21 cellular contexts compared by ENCODE assay signal in the genomic region with DNA sequence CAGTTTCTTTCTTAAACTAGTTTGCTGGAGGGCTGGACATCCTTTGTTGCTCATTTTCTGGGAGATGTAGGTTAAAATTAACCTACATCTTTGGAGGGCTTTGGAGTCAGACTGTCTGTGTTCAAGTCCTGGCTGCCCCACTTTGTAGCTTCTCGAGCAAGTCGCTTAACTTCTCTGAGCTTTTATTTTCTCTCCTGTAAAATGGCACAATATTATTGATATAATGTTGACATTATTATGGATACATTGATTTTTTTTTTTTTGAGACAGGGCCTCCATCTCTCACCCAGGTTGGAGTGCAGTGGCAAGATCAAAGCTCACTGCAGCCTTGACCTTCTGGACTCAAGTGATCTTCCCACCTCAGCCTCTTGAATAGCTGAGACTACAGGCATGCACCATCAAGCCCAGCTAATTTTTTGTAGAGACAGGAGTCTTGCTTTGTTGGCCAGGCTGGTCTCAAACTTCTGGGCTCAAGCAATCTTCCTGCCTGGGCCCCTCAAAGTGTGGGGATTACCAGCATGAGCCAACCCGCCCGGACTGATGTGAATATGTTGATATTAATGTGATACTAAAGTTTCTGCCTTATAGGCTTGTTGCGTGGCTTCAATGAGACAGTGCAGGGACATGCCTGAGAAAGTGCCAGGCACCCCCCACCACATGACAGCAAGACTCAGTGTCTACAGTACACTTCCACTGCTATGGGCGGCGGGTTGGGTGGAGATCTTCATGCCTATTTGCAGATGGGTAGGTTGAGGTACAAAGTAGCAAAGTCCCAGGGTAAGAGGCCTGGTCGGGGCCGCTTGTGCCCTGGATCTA. TPM values are rescaled to one million over a fixed set of nuclear protein-coding genes. Genes with fewer than 3 reads are reported as not detected.
DNase-seq lines count a peak whose midpoint lies in the region; ATAC-seq and TF ChIP-seq lines count a peak whose summit lies in the region.
"Had no signal": no experiment of that assay in that cellular context is flagged by ENCODE, and none has a peak within 500 bp of the region (broad histone marks: within the 10 kb centered on the region; RNA-seq: fewer than 3 reads in every experiment).

No MANE protein-coding gene starts in this region.

- peaks cover 10% of the 10 kb centered on the region for H3K4me1 Mint-ChIP-seq in activated T-helper 17 cell treated with anti-CD3 and anti-CD28 coated beads, Interleukin-2, amount 50 U/mL, for 72 hours
- H3K4me1 Mint-ChIP-seq in nephron: peaks cover 27% of the 10 kb centered on the region
- H3K4me1 Mint-ChIP-seq in activated CD4-positive, alpha-beta memory T cell treated with anti-CD3 and anti-CD28 coated beads, Interleukin-2, amount 10 ng/mL, durations not matched to agents 7 days and 5 days: peaks cover 62% of the 10 kb centered on the region

- peak overlapping the region; percentile 82 for H3K27ac Mint-ChIP-seq in activated T-helper 17 cell treated with anti-CD3 and anti-CD28 coated beads, Interleukin-2, amount 50 U/mL, for 72 hours
- H3K27ac Mint-ChIP-seq in nephron: peak overlapping the region; percentile 74 to 88 (median 85)
- H3K27ac Mint-ChIP-seq in activated CD4-positive, alpha-beta memory T cell treated with anti-CD3 and anti-CD28 coated beads, Interleukin-2, amount 10 ng/mL, durations not matched to agents 7 days and 5 days: no peak overlapping the region
- H3K27ac Mint-ChIP-seq: stimulated activated effector memory CD8-positive, alpha-beta T cell treated with anti-CD3 and anti-CD28 coated beads, Interleukin-12 subunit alpha, Interleukin-12 subunit beta, amount 100 ng/mL, for 72 hours had no signal

- CTCF ChIA-PET in SK-N-SH (lab: Yijun Ruan, JAX) (interaction anchor here (0.6 kb wide), 1 partner anchor 13 kb away, joined by 3 read pairs; no protein-coding TSS in a partner anchor), HCT116 (lab: Charles Lee) (no interaction called here)
- CTCF ChIA-PET in activated CD4-positive, alpha-beta memory T cell treated with anti-CD3 and anti-CD28 coated beads, Interleukin-2, amount 10 ng/mL, durations not matched to agents 7 days and 5 days (lab: Charles Lee): interaction anchor here (0.9 to 1.5 kb wide), 5 partner anchors 15 to 350 kb away, joined by 3 to 5 read pairs (median 3); a partner anchor contains a TSS

- TF ChIP-seq EP300 in SK-N-SH (IDR thresholded peaks at IDR 0.05; ENCODE audit: borderline replicate concordance in 1 of 2, low read depth in 1 of 2, low read length in 1 of 2): no peak

- peak overlapping the region; percentile 33; the same call in 1 of the 2 replicates for H3K4me2 ChIP-seq in SK-N-SH
- H3K4me2 ChIP-seq in HCT116 (ENCODE audit: low read length): peak overlapping the region; percentile 88

- RAD21 ChIA-PET in HCT116 (lab: Charles Lee; ENCODE audit: low non-redundant PET in 1 of 2, low total read pairs in 2 of 2, uncharacterized antibody in 2 of 2, unreplicated experiment in 2 of 2): no interaction called here

- no peaks in the 10 kb centered on the region for H4K20me1 ChIP-seq in SK-N-SH (ENCODE audit: insufficient read depth)
- H4K20me1 ChIP-seq in HCT116 (ENCODE audit: insufficient read depth): no peaks in the 10 kb centered on the region

- H3K9me2 ChIP-seq in SK-N-SH (no peaks in the 10 kb centered on the region), HCT116 (ENCODE audit: insufficient read depth) (no peaks in the 10 kb centered on the region)

- no peaks in the 10 kb centered on the region for H3K36me3 ChIP-seq in SK-N-SH (replicated peaks in 1 of 2; ENCODE audit: control insufficient read depth in 1 of 2, insufficient read depth in 2 of 2, low read length in 1 of 2)
- H3K36me3 ChIP-seq in HCT116 (ENCODE audit: control insufficient read depth in 1 of 2, insufficient read depth in 2 of 2, low read length in 2 of 2): no peaks in the 10 kb centered on the region
- H3K36me3 ChIP-seq: lower lobe of right lung, thyroid gland had no signal

- DNase-seq in SK-N-SH (no peak), HCT116 (ENCODE audit: low read depth, low spot score) (no peak), SKM-1 treated with dmso at 0.1 percent for 144 hours (lab: John Stamatoyannopoulos, UW; ENCODE audit: unreplicated experiment) (no peak), NCI-H510A (lab: John Stamatoyannopoulos, UW) (no peak)
- no peak for DNase-seq in activated CD4-positive, alpha-beta memory T cell treated with anti-CD3 and anti-CD28 coated beads, Interleukin-2, amount 10 ng/mL, durations not matched to agents 7 days and 5 days
- DNase-seq: 8988T, dorsolateral prefrontal cortex, GOT3, lower lobe of right lung, NCI-H1417 treated with DMSO at 0.1 percent for 48 hours, NCI-H2171 treated with DMSO at 0.1 percent for 48 hours, thyroid gland had no signal

- H3K36me3 Mint-ChIP-seq in activated T-helper 17 cell treated with anti-CD3 and anti-CD28 coated beads, Interleukin-2, amount 50 U/mL, for 72 hours (ENCODE audit: low read depth): no peaks in the 10 kb centered on the region
- no peaks in the 10 kb centered on the region for H3K36me3 Mint-ChIP-seq in nephron (ENCODE audit: low read depth)
- peaks cover 8% of the 10 kb centered on the region for H3K36me3 Mint-ChIP-seq in activated CD4-positive, alpha-beta memory T cell treated with anti-CD3 and anti-CD28 coated beads, Interleukin-2, amount 10 ng/mL, durations not matched to agents 7 days and 5 days (ENCODE audit: low read depth)
- H3K36me3 Mint-ChIP-seq: activated naive CD8-positive, alpha-beta T cell; natural killer cell treated with Interleukin-12 subunit alpha and Interleukin-12 subunit beta and Interleukin-15 and Interleukin-18, amount 100 ng/mL, for 72 hours had no signal

- H3K9ac ChIP-seq in SK-N-SH (no peak overlapping the region), HCT116 (ENCODE audit: low read length) (0 out of 2 replicates have a peak overlapping the region, but pooled peaks have one; percentile 34)

- no peaks in the 10 kb centered on the region for H3K27me3 ChIP-seq in SK-N-SH (ENCODE audit: insufficient read depth)
- no peaks in the 10 kb centered on the region for H3K27me3 ChIP-seq in HCT116 (ENCODE audit: insufficient read depth, low read length)
- H3K27me3 ChIP-seq: thyroid gland had no signal

- H3K9me3 ChIP-seq in SK-N-SH (no peaks in the 10 kb centered on the region), HCT116 (ENCODE audit: control insufficient read depth in 1 of 2, insufficient read depth in 1 of 2, low read depth in 1 of 2, low read length in 2 of 2) (no peaks in the 10 kb centered on the region)
- H3K9me3 ChIP-seq: lower lobe of right lung, thyroid gland had no signal

- intact Hi-C loops in HCT116 (cut with micrococcal nuclease): no loop called here

- no peak overlapping the region for H3K27ac ChIP-seq in SK-N-SH (ENCODE audit: low read depth in 2 of 2, low read length in 1 of 2)
- peak overlapping the region; percentile 46; the same call in 1 of the 2 replicates for H3K27ac ChIP-seq in HCT116 (ENCODE audit: low read depth, low read length)
- H3K27ac ChIP-seq: dorsolateral prefrontal cortex, lower lobe of right lung had no signal

- H3K9me3 Mint-ChIP-seq in activated T-helper 17 cell treated with anti-CD3 and anti-CD28 coated beads, Interleukin-2, amount 50 U/mL, for 72 hours: no peaks in the 10 kb centered on the region
- H3K9me3 Mint-ChIP-seq in nephron: no peaks in the 10 kb centered on the region
- H3K9me3 Mint-ChIP-seq in activated CD4-positive, alpha-beta memory T cell treated with anti-CD3 and anti-CD28 coated beads, Interleukin-2, amount 10 ng/mL, durations not matched to agents 7 days and 5 days: no peaks in the 10 kb centered on the region
- H3K9me3 Mint-ChIP-seq: natural killer cell treated with Interleukin-12 subunit alpha and Interleukin-12 subunit beta and Interleukin-15 and Interleukin-18, amount 100 ng/mL, for 72 hours; stimulated activated effector memory CD8-positive, alpha-beta T cell treated with anti-CD3 and anti-CD28 coated beads, Interleukin-12 subunit alpha, Interleukin-12 subunit beta, amount 100 ng/mL, for 72 hours had no signal

- H3K4me1 ChIP-seq in SK-N-SH (ENCODE audit: control insufficient read depth in 1 of 2, insufficient read depth in 2 of 2, low read depth in 1 of 2, low read length in 1 of 2): peaks cover 0 to 8% of the 10 kb centered on the region in 2 experiments; a peak in 1 of 4 replicates
- peaks cover 36 to 42% of the 10 kb centered on the region in 2 experiments for H3K4me1 ChIP-seq in HCT116 (ENCODE audit: control insufficient read depth in 1 of 2, insufficient read depth in 2 of 2, low read length in 2 of 2)

- TF ChIP-seq CTCF in SK-N-SH (IDR thresholded peaks at IDR 0.05) (no peak), HCT116 (IDR thresholded peaks at IDR 0.05 in 2 of 3, conservative IDR thresholded peaks at IDR 0.05 in 1 of 3; ENCODE audit: borderline replicate concordance in 1 of 3, insufficient read depth in 1 of 3, low read depth in 2 of 3, low read length in 2 of 3) (no peak), nephron (IDR thresholded peaks at IDR 0.05; ENCODE audit: unreplicated experiment in 3 of 3) (no peak)

- no peaks in the 10 kb centered on the region for H3K27me3 Mint-ChIP-seq in activated T-helper 17 cell treated with anti-CD3 and anti-CD28 coated beads, Interleukin-2, amount 50 U/mL, for 72 hours
- peaks cover 4% of the 10 kb centered on the region for H3K27me3 Mint-ChIP-seq in nephron (ENCODE audit: low read depth)
- no peaks in the 10 kb centered on the region for H3K27me3 Mint-ChIP-seq in activated CD4-positive, alpha-beta memory T cell treated with anti-CD3 and anti-CD28 coated beads, Interleukin-2, amount 10 ng/mL, durations not matched to agents 7 days and 5 days
- H3K27me3 Mint-ChIP-seq: activated naive CD8-positive, alpha-beta T cell had no signal

- BruUV-seq in HCT116 (replicated peaks; lab: Mats Ljungman, UMichigan): no TSS peak

- no peak for TF ChIP-seq RAD21 in SK-N-SH (IDR thresholded peaks at IDR 0.05; ENCODE audit: low read length)
- no peak for TF ChIP-seq RAD21 in HCT116 (IDR thresholded peaks at IDR 0.05; ENCODE audit: low read depth)

- no peak overlapping the region for H3K4me3 ChIP-seq in SK-N-SH (ENCODE audit: low read depth in 2 of 2, low read length in 1 of 2)
- H3K4me3 ChIP-seq in HCT116 (replicated peaks in 1 of 2; ENCODE audit: low read depth in 1 of 2, low read length in 2 of 2): peak overlapping the region in 1 of 2 experiments; percentile 53; a peak in 1 of 4 replicates
- H3K4me3 ChIP-seq: dorsolateral prefrontal cortex, lower lobe of right lung, thyroid gland had no signal

- H3K79me2 ChIP-seq in SK-N-SH (ENCODE audit: insufficient read depth) (no peaks in the 10 kb centered on the region), HCT116 (ENCODE audit: insufficient read depth, low read length) (no peaks in the 10 kb centered on the region)

- no peak overlapping the region for H3K4me3 Mint-ChIP-seq in activated T-helper 17 cell treated with anti-CD3 and anti-CD28 coated beads, Interleukin-2, amount 50 U/mL, for 72 hours
- no peak overlapping the region for H3K4me3 Mint-ChIP-seq in nephron
- H3K4me3 Mint-ChIP-seq in activated CD4-positive, alpha-beta memory T cell treated with anti-CD3 and anti-CD28 coated beads, Interleukin-2, amount 10 ng/mL, durations not matched to agents 7 days and 5 days: no peak overlapping the region
- H3K4me3 Mint-ChIP-seq: activated naive CD8-positive, alpha-beta T cell; stimulated activated effector memory CD8-positive, alpha-beta T cell treated with anti-CD3 and anti-CD28 coated beads, Interleukin-12 subunit alpha, Interleukin-12 subunit beta, amount 100 ng/mL, for 72 hours had no signal

- no peak overlapping the region for H2AFZ ChIP-seq in SK-N-SH (ENCODE audit: low read depth)
- no peak overlapping the region for H2AFZ ChIP-seq in HCT116 (ENCODE audit: low read depth, low read length, poor library complexity, severe bottlenecking)

- POLR2A ChIA-PET in SK-N-SH (lab: Yijun Ruan, JAX): no interaction called here
- POLR2A ChIA-PET in HCT116 (lab: Charles Lee): no interaction called here
- POLR2A ChIA-PET in activated CD4-positive, alpha-beta memory T cell treated with anti-CD3 and anti-CD28 coated beads, Interleukin-2, amount 10 ng/mL, durations not matched to agents 7 days and 5 days (lab: Charles Lee): interaction anchor here (0.6 to 4.0 kb wide), 4 partner anchors 15 to 59 kb away, joined by 3 to 27 read pairs (median 4); a partner anchor contains a TSS

- WGBS in SK-N-SH (ENCODE audit: low lambda C conversion rate): 90% methylated on average over 7 of the region's 9 CpGs

- no peaks in the 10 kb centered on the region for H3F3A ChIP-seq in SK-N-SH (replicated peaks; ENCODE audit: insufficient read depth)

- no peak for ATAC-seq in SK-N-SH treated with all-trans-retinoic acid at 6 μM for 48 hours
- no peak for ATAC-seq in HCT116
- ATAC-seq in activated T-helper 17 cell treated with anti-CD3 and anti-CD28 coated beads, Interleukin-2, amount 50 U/mL, for 72 hours (replicated peaks): no peak
- ATAC-seq: stimulated activated effector memory CD8-positive, alpha-beta T cell treated with anti-CD3 and anti-CD28 coated beads, Interleukin-12 subunit alpha, Interleukin-12 subunit beta, amount 100 ng/mL, for 72 hours had no signal

- TF ChIP-seq POLR2A in HCT116 (IDR thresholded peaks at IDR 0.05; ENCODE audit: borderline replicate concordance, extremely low read depth, insufficient read depth, insufficient read length): no peak

RNA-seq across cellular contexts. Expression of a gene that starts 31.6 kb away (rescaled TPM):
- 5.6 and 8.5 TPM in 2 replicates for polyA plus RNA-seq in SK-N-SH (2012; rRNA removed)
- polyA plus RNA-seq in SK-N-SH (2012; cell fraction: cytosol; rRNA removed): 11.5 and 13.0 TPM in 2 replicates
- 4.5 and 5.8 TPM in 2 replicates for polyA plus RNA-seq in SK-N-SH (2012; cell fraction: nucleus; rRNA removed)
- total RNA-seq in HCT116 (2021; ENCODE audit: unreplicated experiment): 19.9 TPM
- 8.3 and 10.2 TPM in 2 replicates for polyA plus RNA-seq in HCT116 (2012)
- 10 to 100 TPM; 31.6 to 34.3 TPM for total RNA-seq in activated T-helper 17 cell treated with anti-CD3 and anti-CD28 coated beads, Interleukin-2, amount 50 U/mL, for 72 hours
- 10 to 100 TPM; 45.9 to 46.6 TPM for total RNA-seq in activated CD4-positive, alpha-beta memory T cell treated with anti-CD3 and anti-CD28 coated beads, Interleukin-2, amount 10 ng/mL, durations not matched to agents 7 days and 5 days

RNA-seq across cellular contexts. Expression of a gene that starts 32.6 kb away (rescaled TPM):
- not detected in 2 replicates for polyA plus RNA-seq in SK-N-SH (2012; rRNA removed)
- polyA plus RNA-seq in SK-N-SH (2012; cell fraction: cytosol; rRNA removed): not detected in 2 replicates
- not detected in 2 replicates for polyA plus RNA-seq in SK-N-SH (2012; cell fraction: nucleus; rRNA removed)
- total RNA-seq in HCT116 (2021; ENCODE audit: unreplicated experiment): not detected
- not detected in 2 replicates for polyA plus RNA-seq in HCT116 (2012)
- total RNA-seq in activated T-helper 17 cell treated with anti-CD3 and anti-CD28 coated beads, Interleukin-2, amount 50 U/mL, for 72 hours: not detected
- not detected for total RNA-seq in activated CD4-positive, alpha-beta memory T cell treated with anti-CD3 and anti-CD28 coated beads, Interleukin-2, amount 10 ng/mL, durations not matched to agents 7 days and 5 days
- total RNA-seq: dorsolateral prefrontal cortex; lower lobe of right lung; natural killer cell treated with Interleukin-12 subunit alpha and Interleukin-12 subunit beta and Interleukin-15 and Interleukin-18, amount 100 ng/mL, for 72 hours; pulmonary artery endothelial cell; T-helper 2 cell treated with Interferon-gamma antibody and Interleukin-4, amounts not matched to agents 100 ng/mL and 5 ng/mL, for 36 hours had no signal
- polyA plus RNA-seq: esophagus had no signal

RNA-seq across cellular contexts. Expression of a gene that starts 37.4 kb away (rescaled TPM):
- polyA plus RNA-seq in SK-N-SH (2012; rRNA removed): not detected in 2 replicates
- not detected in 2 replicates for polyA plus RNA-seq in SK-N-SH (2012; cell fraction: cytosol; rRNA removed)
- polyA plus RNA-seq in SK-N-SH (2012; cell fraction: nucleus; rRNA removed): not detected in 2 replicates
- total RNA-seq in HCT116 (2021; ENCODE audit: unreplicated experiment): not detected
- not detected in 2 replicates for polyA plus RNA-seq in HCT116 (2012)
- not detected for total RNA-seq in activated T-helper 17 cell treated with anti-CD3 and anti-CD28 coated beads, Interleukin-2, amount 50 U/mL, for 72 hours
- total RNA-seq in activated CD4-positive, alpha-beta memory T cell treated with anti-CD3 and anti-CD28 coated beads, Interleukin-2, amount 10 ng/mL, durations not matched to agents 7 days and 5 days: not detected
- total RNA-seq: dorsolateral prefrontal cortex; lower lobe of right lung; natural killer cell treated with Interleukin-12 subunit alpha and Interleukin-12 subunit beta and Interleukin-15 and Interleukin-18, amount 100 ng/mL, for 72 hours; pulmonary artery endothelial cell; T-helper 2 cell treated with Interferon-gamma antibody and Interleukin-4, amounts not matched to agents 100 ng/mL and 5 ng/mL, for 36 hours had no signal
- polyA plus RNA-seq: esophagus had no signal

RNA-seq across cellular contexts. Expression of a gene that starts 40.3 kb away (rescaled TPM):
- polyA plus RNA-seq in SK-N-SH (2012; rRNA removed): not detected in 2 replicates
- polyA plus RNA-seq in SK-N-SH (2012; cell fraction: cytosol; rRNA removed): not detected in 2 replicates
- not detected in 2 replicates for polyA plus RNA-seq in SK-N-SH (2012; cell fraction: nucleus; rRNA removed)
- total RNA-seq in HCT116 (2021; ENCODE audit: unreplicated experiment): not detected
- polyA plus RNA-seq in HCT116 (2012): not detected in 2 replicates
- not detected for total RNA-seq in activated T-helper 17 cell treated with anti-CD3 and anti-CD28 coated beads, Interleukin-2, amount 50 U/mL, for 72 hours
- total RNA-seq in activated CD4-positive, alpha-beta memory T cell treated with anti-CD3 and anti-CD28 coated beads, Interleukin-2, amount 10 ng/mL, durations not matched to agents 7 days and 5 days: not detected
- total RNA-seq: dorsolateral prefrontal cortex; lower lobe of right lung; natural killer cell treated with Interleukin-12 subunit alpha and Interleukin-12 subunit beta and Interleukin-15 and Interleukin-18, amount 100 ng/mL, for 72 hours; pulmonary artery endothelial cell; T-helper 2 cell treated with Interferon-gamma antibody and Interleukin-4, amounts not matched to agents 100 ng/mL and 5 ng/mL, for 36 hours; thyroid gland had no signal
- polyA plus RNA-seq: esophagus had no signal

RNA-seq across cellular contexts. Expression of a gene that starts 44.6 kb away (rescaled TPM):
- polyA plus RNA-seq in SK-N-SH (2012; rRNA removed): not detected in 2 replicates
- not detected in 2 replicates for polyA plus RNA-seq in SK-N-SH (2012; cell fraction: cytosol; rRNA removed)
- polyA plus RNA-seq in SK-N-SH (2012; cell fraction: nucleus; rRNA removed): not detected in 2 replicates
- not detected for total RNA-seq in HCT116 (2021; ENCODE audit: unreplicated experiment)
- polyA plus RNA-seq in HCT116 (2012): not detected in 2 replicates
- not detected for total RNA-seq in activated T-helper 17 cell treated with anti-CD3 and anti-CD28 coated beads, Interleukin-2, amount 50 U/mL, for 72 hours
- total RNA-seq in activated CD4-positive, alpha-beta memory T cell treated with anti-CD3 and anti-CD28 coated beads, Interleukin-2, amount 10 ng/mL, durations not matched to agents 7 days and 5 days: not detected
- total RNA-seq: dorsolateral prefrontal cortex; lower lobe of right lung; natural killer cell treated with Interleukin-12 subunit alpha and Interleukin-12 subunit beta and Interleukin-15 and Interleukin-18, amount 100 ng/mL, for 72 hours; pulmonary artery endothelial cell; T-helper 2 cell treated with Interferon-gamma antibody and Interleukin-4, amounts not matched to agents 100 ng/mL and 5 ng/mL, for 36 hours; thyroid gland had no signal
- polyA plus RNA-seq: esophagus had no signal
